In the genomic region with DNA sequence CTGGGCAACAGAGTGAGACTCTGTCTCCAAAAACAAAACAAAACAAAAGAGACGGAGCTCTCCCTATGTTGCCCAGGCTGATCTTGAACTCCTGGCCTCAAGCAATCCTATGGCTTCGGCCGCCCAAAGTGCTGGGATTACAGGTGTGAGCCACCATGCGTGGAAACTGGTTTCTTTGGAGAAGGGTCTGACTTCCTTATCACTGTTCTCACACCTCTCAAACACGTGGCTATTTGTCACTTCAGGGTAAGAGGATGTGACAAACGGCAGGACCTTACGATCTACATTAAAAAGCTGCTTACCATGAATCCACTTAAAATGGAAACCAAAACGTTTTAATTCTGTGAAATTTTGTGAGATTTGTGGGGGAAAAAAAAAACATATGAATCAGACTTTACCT, we compare ENCODE assay signal across 21 cellular contexts.
"Had no signal": no experiment of that assay in that cellular context is flagged by ENCODE, and none has a peak within 500 bp of the region (broad histone marks: within the 10 kb centered on the region; RNA-seq: fewer than 3 reads in every experiment).

No MANE protein-coding gene starts in this region.

- H3K27me3 ChIP-seq: ascending aorta, cardiac muscle cell, ovary, testis, transverse colon had no signal

- H3K27ac ChIP-seq: ascending aorta, cardiac muscle cell, coronary artery, ovary, SK-N-MC, testis, transverse colon had no signal

- H3K27ac Mint-ChIP-seq: activated naive CD8-positive, alpha-beta T cell; progenitor cell of endocrine pancreas had no signal

- DNase-seq: activated effector memory CD4-positive, alpha-beta T cell treated with Interleukin-2 at 50 U/mL for 16 hours; activated naive CD4-positive, alpha-beta T cell treated with Interleukin-2 at 50 U/mL for 16 hours; cerebellar nuclear complex; head of caudate nucleus; hippocampal formation; left cardiac atrium; left ventricle myocardium superior; ovary; retina; stimulated activated CD4-positive, alpha-beta T cell treated with anti-CD3 and anti-CD28 coated beads, Interleukin-1b, Interleukin-23, amount 100 ng/mL, for 48 hours; stimulated activated naive CD4-positive, alpha-beta T cell; testis; transverse colon had no signal

- H3K4me2 ChIP-seq: smooth muscle cell had no signal

- H3K36me3 ChIP-seq: ascending aorta, cardiac muscle cell, ovary, transverse colon had no signal

- H3K4me3 ChIP-seq: ascending aorta, cardiac muscle cell, coronary artery, ovary, SK-N-MC, smooth muscle cell, testis, transverse colon had no signal

- H3K4me3 Mint-ChIP-seq: activated naive CD8-positive, alpha-beta T cell; brain had no signal

- ATAC-seq: left cardiac atrium, left ventricle myocardium superior had no signal

- H3K27me3 Mint-ChIP-seq: activated naive CD8-positive, alpha-beta T cell; brain had no signal
